Comparison of ENCODE assay signal across 8 cellular contexts in the genomic region with DNA sequence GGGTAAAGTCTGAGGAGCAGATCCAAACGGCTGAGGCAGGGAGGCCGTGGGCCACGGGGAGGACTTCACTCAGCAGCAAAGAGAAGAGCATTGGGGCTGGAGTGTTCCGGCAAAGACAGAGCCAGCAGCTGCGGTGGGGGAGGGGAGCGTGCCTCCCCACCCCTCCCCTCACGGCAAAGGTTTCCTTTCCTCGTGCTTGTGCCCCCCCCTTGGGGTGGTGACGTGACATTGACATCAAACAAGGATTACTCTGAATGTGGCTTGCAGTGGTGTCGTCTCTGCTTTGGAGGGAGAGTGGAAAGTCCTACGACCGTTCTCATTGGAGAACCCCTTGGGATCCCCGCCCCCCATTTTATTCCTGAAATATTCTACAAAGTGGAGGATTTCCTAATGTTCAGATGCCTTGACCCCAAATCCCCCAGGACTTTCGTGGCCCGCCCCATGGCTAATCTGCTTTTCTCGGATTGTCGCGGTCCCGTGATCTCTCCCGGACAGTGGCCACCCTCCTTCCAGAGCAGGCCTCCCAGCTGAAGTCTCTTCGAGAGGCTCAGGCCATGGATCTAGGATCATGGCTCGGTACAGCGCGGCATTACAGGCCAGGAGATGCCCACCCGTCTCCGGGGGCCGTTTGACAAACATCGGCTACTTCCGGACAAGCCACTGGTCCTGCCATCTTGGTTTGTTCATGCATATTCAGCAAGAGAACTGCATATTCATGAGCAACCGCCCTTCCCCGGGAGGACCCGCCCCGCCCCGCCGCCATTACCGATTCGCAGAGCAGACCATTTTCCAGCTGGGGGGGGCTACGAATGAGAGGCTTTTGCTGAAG. TPM values are rescaled to one million over a fixed set of nuclear protein-coding genes. Genes with fewer than 3 reads are reported as not detected.
DNase-seq lines count a peak whose midpoint lies in the region; ATAC-seq and TF ChIP-seq lines count a peak whose summit lies in the region.

No MANE protein-coding gene starts in this region.

- TF ChIP-seq CTCF in RWPE2 (IDR thresholded peaks at IDR 0.05; ENCODE audit: poor library complexity, severe bottlenecking) (no peak), fibroblast of pulmonary artery (IDR thresholded peaks at IDR 0.05; ENCODE audit: low read length, missing control alignments) (no peak), natural killer cell (IDR thresholded peaks at IDR 0.05) (no peak)

- H3K4me3 ChIP-seq in H7 (ENCODE audit: insufficient read depth, low read depth, low read length): peak overlapping the region; percentile 59
- peak overlapping the region; percentile 72 for H3K4me3 ChIP-seq in RWPE2 (ENCODE audit: severe bottlenecking)
- H3K4me3 ChIP-seq in fibroblast of pulmonary artery (replicated peaks; ENCODE audit: low read depth, low read length): peak overlapping the region; percentile 85

- H3K36me3 ChIP-seq in H7 (replicated peaks; ENCODE audit: control insufficient read depth, insufficient read depth, low read length) (peaks cover 2% of the 10 kb centered on the region; the same call in 1 of the 2 replicates), RWPE2 (ENCODE audit: low read depth) (0 out of 2 replicates have a peak, but pooled peaks cover 3% of the 10 kb centered on the region)

- peak; percentile 94 for DNase-seq in DMS79 treated with DMSO at 0.1 percent for 48 hours (lab: John Stamatoyannopoulos, UW)
- DNase-seq in H7: peak; percentile 95
- peak; percentile 90 for DNase-seq in M059J (ENCODE audit: low read depth)
- DNase-seq in RWPE2 (ENCODE audit: low spot score): peak; percentile 89
- DNase-seq in activated effector memory CD4-positive, alpha-beta T cell treated with Interleukin-2 at 50 U/mL for 16 hours: peak; percentile 92
- peak; percentile 95 for DNase-seq in fibroblast of pulmonary artery (ENCODE audit: low read depth)
- DNase-seq in natural killer cell: peak; percentile 92
- peak; percentile 87 for DNase-seq in stimulated activated naive B cell treated with anti-CD40 and anti-IgM and Interleukin-4, amounts not matched to agents 10 μg/mL and 1 μg/mL and 100 μg/mL, for 72 hours

- intact Hi-C loops in natural killer cell (cut with micrococcal nuclease): loop anchor here (1.0 to 5.0 kb wide), 8 partner anchors 27 to 359 kb away; a partner anchor contains a TSS

- H3K27me3 Mint-ChIP-seq in natural killer cell (ENCODE audit: low read depth in 2 of 2): no peaks in the 10 kb centered on the region
- no peaks in the 10 kb centered on the region for H3K27me3 Mint-ChIP-seq in stimulated activated naive B cell treated with anti-CD40 and anti-IgM and Interleukin-4, amounts not matched to agents 10 μg/mL and 1 μg/mL and 100 μg/mL, for 72 hours

- ATAC-seq in RWPE2 (ENCODE audit: low read depth) (peak; percentile 57), natural killer cell (peak; percentile 56 to 76 (median 60))
- peak; percentile 66 to 70 for ATAC-seq in stimulated activated naive B cell treated with anti-CD40 and anti-IgM and Interleukin-4, amounts not matched to agents 10 μg/mL and 1 μg/mL and 100 μg/mL, for 72 hours (replicated peaks)

- H3K27me3 ChIP-seq in H7 (ENCODE audit: control insufficient read depth, insufficient read depth, low read length) (no peaks in the 10 kb centered on the region), RWPE2 (ENCODE audit: insufficient read depth, poor library complexity, severe bottlenecking) (no peaks in the 10 kb centered on the region)

- no peaks in the 10 kb centered on the region for H3K9me3 ChIP-seq in RWPE2 (ENCODE audit: severe bottlenecking)

- H3K4me1 Mint-ChIP-seq in natural killer cell: peaks cover 68 to 82% of the 10 kb centered on the region in 2 donors
- H3K4me1 Mint-ChIP-seq in stimulated activated naive B cell treated with anti-CD40 and anti-IgM and Interleukin-4, amounts not matched to agents 10 μg/mL and 1 μg/mL and 100 μg/mL, for 72 hours: peaks cover 53 to 81% of the 10 kb centered on the region in 2 donors

- H3K27ac ChIP-seq in RWPE2 (ENCODE audit: poor library complexity, severe bottlenecking): peak overlapping the region; percentile 84

- H3K4me1 ChIP-seq in RWPE2 (ENCODE audit: insufficient read depth, poor library complexity, severe bottlenecking): peaks cover 14% of the 10 kb centered on the region

- H3K9me3 Mint-ChIP-seq in natural killer cell: no peaks in the 10 kb centered on the region
- H3K9me3 Mint-ChIP-seq in stimulated activated naive B cell treated with anti-CD40 and anti-IgM and Interleukin-4, amounts not matched to agents 10 μg/mL and 1 μg/mL and 100 μg/mL, for 72 hours: no peaks in the 10 kb centered on the region

- H3K36me3 Mint-ChIP-seq in natural killer cell: no peaks in the 10 kb centered on the region
- peaks cover 20 to 27% of the 10 kb centered on the region in 2 donors for H3K36me3 Mint-ChIP-seq in stimulated activated naive B cell treated with anti-CD40 and anti-IgM and Interleukin-4, amounts not matched to agents 10 μg/mL and 1 μg/mL and 100 μg/mL, for 72 hours

- peak overlapping the region; percentile 100 for H3K4me3 Mint-ChIP-seq in natural killer cell
- H3K4me3 Mint-ChIP-seq in stimulated activated naive B cell treated with anti-CD40 and anti-IgM and Interleukin-4, amounts not matched to agents 10 μg/mL and 1 μg/mL and 100 μg/mL, for 72 hours: peak overlapping the region; percentile 99 to 100

- peak overlapping the region; percentile 100 for H3K27ac Mint-ChIP-seq in natural killer cell
- peak overlapping the region; percentile 100 for H3K27ac Mint-ChIP-seq in stimulated activated naive B cell treated with anti-CD40 and anti-IgM and Interleukin-4, amounts not matched to agents 10 μg/mL and 1 μg/mL and 100 μg/mL, for 72 hours

RNA-seq across cellular contexts. Expression of a gene that starts 0.7 kb away (rescaled TPM):
- total RNA-seq in H7 (2014; rRNA removed; shearing (Covaris generic)): 46.1 and 48.6 TPM in 2 replicates
- total RNA-seq in M059J (2014; rRNA removed; shearing (Covaris generic)): 15.2 and 26.1 TPM in 2 replicates
- total RNA-seq in natural killer cell: 100 to 1,000 TPM; 515 to 879 (median 524) TPM

RNA-seq across cellular contexts. Expression of a gene that starts 2.2 kb away (rescaled TPM):
- not detected in 2 replicates for total RNA-seq in H7 (2014; rRNA removed; shearing (Covaris generic))
- total RNA-seq in M059J (2014; rRNA removed; shearing (Covaris generic)): not detected in 2 replicates
- not detected for total RNA-seq in natural killer cell

RNA-seq across cellular contexts. Expression of a gene that starts 4.0 kb away (rescaled TPM):
- 9.0 and 10.4 TPM in 2 replicates for total RNA-seq in H7 (2014; rRNA removed; shearing (Covaris generic))
- total RNA-seq in M059J (2014; rRNA removed; shearing (Covaris generic)): 13.9 and 26.7 TPM in 2 replicates
- total RNA-seq in natural killer cell: 10 to 100 TPM; 64.0 to 72.5 (median 68.4) TPM

RNA-seq across cellular contexts. Expression of a gene that starts 38.6 kb away (rescaled TPM):
- total RNA-seq in H7 (2014; rRNA removed; shearing (Covaris generic)): 6.6 and 6.8 TPM in 2 replicates
- total RNA-seq in M059J (2014; rRNA removed; shearing (Covaris generic)): 10.7 and 16.6 TPM in 2 replicates
- total RNA-seq in natural killer cell: 10 to 100 TPM in 2 of 3 donors, 1 to 10 TPM in 1; 9.8 to 10.4 (median 10.2) TPM

RNA-seq across cellular contexts. Expression of a gene that starts 44.1 kb away (rescaled TPM):
- 12.5 and 20.7 TPM in 2 replicates for total RNA-seq in H7 (2014; rRNA removed; shearing (Covaris generic))
- 3.7 and 5.0 TPM in 2 replicates for total RNA-seq in M059J (2014; rRNA removed; shearing (Covaris generic))
- total RNA-seq in natural killer cell: 1 to 10 TPM; 1.2 to 4.2 (median 1.9) TPM

Comparison
In these comparisons a context has a peak if more than half of its experiments do, and no peak if none do; other contexts are left out.
1. Peak in every context shown above with its lines: DNase-seq, ATAC-seq, H3K4me3 ChIP-seq and H3K27ac ChIP-seq.
2. RNA of a gene that starts 0.7 kb away (total RNA-seq): 515 to 879 TPM in natural killer cell; 46.1 to 48.6 TPM in H7 and 15.2 to 26.1 TPM in M059J; every median in the first group is over 10 times any median in the second.